ENCODE assay signal across 7 cellular contexts in genomic region chr2:235766206-235766794, GRCh38.
DNase-seq lines count a peak whose midpoint lies in the region; ATAC-seq, FAIRE-seq and TF ChIP-seq lines count a peak whose summit lies in the region.

No MANE protein-coding gene starts in this region.

- H3K36me3 ChIP-seq in H1 (ENCODE audit: control insufficient read depth in 2 of 4, insufficient read depth in 4 of 4, low read length in 3 of 4) (no peaks in the 10 kb centered on the region; a peak in 1 of 8 replicates), mesendoderm (ENCODE audit: control insufficient read depth, insufficient read depth, low read length) (no peaks in the 10 kb centered on the region)

- peak; percentile 52 for ATAC-seq in HG03108 (IDR thresholded peaks at IDR 0.05; ENCODE audit: unreplicated experiment)

- H2BK120ac ChIP-seq in H1 (replicated peaks; ENCODE audit: low read depth, low read length) (no peak overlapping the region), mesendoderm (ENCODE audit: low read depth, low read length) (no peak overlapping the region)

- no peak overlapping the region for H3K9ac ChIP-seq in H1 (replicated peaks in 1 of 4; ENCODE audit: extremely low read depth in 1 of 4, low read depth in 3 of 4, low read length in 3 of 4)
- no peak overlapping the region for H3K9ac ChIP-seq in mesendoderm (ENCODE audit: low read length)

- H4K20me1 ChIP-seq in H1 (replicated peaks in 1 of 2; ENCODE audit: control insufficient read depth in 1 of 2, insufficient read depth in 2 of 2, low read length in 2 of 2): peaks cover 0 to 5% of the 10 kb centered on the region in 2 experiments

- H3K4me3 ChIP-seq in H1 (ENCODE audit: extremely low read depth in 1 of 4, insufficient read depth in 2 of 4, low read depth in 3 of 4, low read length in 4 of 4): no peak overlapping the region
- no peak overlapping the region for H3K4me3 ChIP-seq in mesendoderm (ENCODE audit: low read length)

- H3K27ac ChIP-seq in H1 (ENCODE audit: low read depth, low read length) (no peak overlapping the region), mesendoderm (ENCODE audit: low read depth, low read length) (no peak overlapping the region)

- no peak for TF ChIP-seq POLR2A in H1 (IDR thresholded peaks at IDR 0.05; ENCODE audit: control extremely low read depth in 1 of 2, low read depth in 2 of 2, low read length in 2 of 2)

- no peak overlapping the region for H2AFZ ChIP-seq in H1 (ENCODE audit: low read length)

- POLR2A ChIA-PET in H1 (lab: Charles Lee; ENCODE audit: partially characterized antibody): no interaction called here

- peak; percentile 98 for FAIRE-seq in H1 (lab: Jason Lieb, UNC)

- no peak overlapping the region for H3K14ac ChIP-seq in H1 (ENCODE audit: insufficient read length)

- TF ChIP-seq EP300 in H1 (IDR thresholded peaks at IDR 0.05; ENCODE audit: borderline replicate concordance in 1 of 2, low read depth in 2 of 2, low read length in 2 of 2): no peak

- H3K23me2 ChIP-seq in H1 (ENCODE audit: low read depth, low read length): no peaks in the 10 kb centered on the region

- peak; percentile 79 to 84 for TF ChIP-seq RAD21 in H1 (IDR thresholded peaks at IDR 0.05 in 1 of 2, conservative IDR thresholded peaks at IDR 0.05 in 1 of 2; ENCODE audit: low read depth in 2 of 2, low read length in 2 of 2)

- H2BK15ac ChIP-seq in H1 (ENCODE audit: low read length): no peak overlapping the region
- no peak overlapping the region for H2BK15ac ChIP-seq in mesendoderm (replicated peaks; ENCODE audit: low read depth)

- H3K4ac ChIP-seq in H1 (replicated peaks; ENCODE audit: insufficient read length, low read depth, low read length): no peak overlapping the region
- H3K4ac ChIP-seq in mesendoderm (ENCODE audit: low read depth, low read length): no peak overlapping the region

- no peak overlapping the region for H2BK20ac ChIP-seq in H1 (ENCODE audit: low read length)

- 25% methylated on average over 11 of the region's 11 CpGs; no CpG with 5 or more reads in 1 of the 2 experiments for WGBS in H1 (ENCODE audit: extremely low coverage in 1 of 2, insufficient coverage in 1 of 2, insufficient read length in 1 of 2, insufficient replicate concordance in 2 of 2, low coverage in 1 of 2, low lambda C conversion rate in 2 of 2, missing lambda C conversion rate in 1 of 2), 2 experiments
- WGBS in mesendoderm (ENCODE audit: extremely low coverage, insufficient coverage, low lambda C conversion rate): no CpG with 5 or more reads among the region's 11 CpGs

- H3K18ac ChIP-seq in H1 (ENCODE audit: extremely low read depth, low read length) (no peak overlapping the region), mesendoderm (ENCODE audit: low read length) (no peak overlapping the region)

- H2AK5ac ChIP-seq in H1 (ENCODE audit: low read depth, low read length) (no peak overlapping the region), mesendoderm (ENCODE audit: low read length) (no peak overlapping the region)

- DNase-seq in NCI-H345 (lab: John Stamatoyannopoulos, UW): peak; percentile 81
- peak; percentile 25 to 53 for DNase-seq in activated CD4-positive, alpha-beta T cell treated with anti-CD3 and anti-CD28 coated beads for 4 hours
- peak in 1 of 2 experiments; percentile 73 for DNase-seq in H1 (ENCODE audit: low read depth in 1 of 2, low spot score in 2 of 2)
- peak; percentile 85 for DNase-seq in mesendoderm
- peak; percentile 14 to 22 for DNase-seq in stimulated activated CD8-positive, alpha-beta memory T cell treated with anti-CD3 and anti-CD28 coated beads, Interleukin-7, amount 100 ng/mL, for 1 hour (ENCODE audit: low read depth in 2 of 2)

- H3K56ac ChIP-seq in H1 (replicated peaks; ENCODE audit: insufficient read length, low read depth, low read length): no peak overlapping the region
- no peak overlapping the region for H3K56ac ChIP-seq in mesendoderm (ENCODE audit: low read length)

- H2BK12ac ChIP-seq in H1 (ENCODE audit: low read depth, low read length): no peak overlapping the region

- H3K27me3 ChIP-seq in H1 (replicated peaks in 1 of 4; ENCODE audit: control insufficient read depth in 3 of 4, extremely low read depth in 1 of 4, insufficient read depth in 3 of 4, low read length in 3 of 4) (no peaks in the 10 kb centered on the region), mesendoderm (ENCODE audit: insufficient read depth, low read length, poor library complexity) (no peaks in the 10 kb centered on the region)

- H4K5ac ChIP-seq in H1 (ENCODE audit: insufficient read length, low read depth, low read length) (no peak overlapping the region), mesendoderm (ENCODE audit: low read length) (no peak overlapping the region)

- H3K4me2 ChIP-seq in H1 (ENCODE audit: insufficient read depth in 1 of 2, low read depth in 2 of 2, low read length in 2 of 2): no peak overlapping the region
- no peak overlapping the region for H3K4me2 ChIP-seq in mesendoderm (ENCODE audit: low read length)

- no peaks in the 10 kb centered on the region for H3K79me1 ChIP-seq in H1 (ENCODE audit: low read depth, low read length)
- no peaks in the 10 kb centered on the region for H3K79me1 ChIP-seq in mesendoderm (ENCODE audit: low read length)

- H3K23ac ChIP-seq in H1 (ENCODE audit: insufficient read length) (no peak overlapping the region), mesendoderm (ENCODE audit: low read length) (no peak overlapping the region)

- H3K4me1 ChIP-seq in H1 (replicated peaks in 1 of 4; ENCODE audit: control insufficient read depth in 3 of 4, insufficient read depth in 4 of 4, low read length in 3 of 4): no peaks in the 10 kb centered on the region
- H3K4me1 ChIP-seq in mesendoderm (ENCODE audit: control insufficient read depth, low read depth, low read length): no peaks in the 10 kb centered on the region

- H4K8ac ChIP-seq in H1 (ENCODE audit: extremely low read depth, insufficient read depth, low read length): no peak overlapping the region
- no peak overlapping the region for H4K8ac ChIP-seq in mesendoderm (ENCODE audit: low read depth, low read length)

- H3K9me3 ChIP-seq in H1 (ENCODE audit: insufficient read depth in 2 of 2, low read depth in 1 of 2, low read length in 1 of 2): no peaks in the 10 kb centered on the region

- H2BK5ac ChIP-seq in H1 (ENCODE audit: low read depth, low read length) (no peak overlapping the region), mesendoderm (ENCODE audit: low read length) (no peak overlapping the region)

- TF ChIP-seq CTCF in GM12801 (IDR thresholded peaks at IDR 0.05; ENCODE audit: extremely low read depth, insufficient read length): peak; percentile 15
- peak; percentile 14 to 88 (median 69) for TF ChIP-seq CTCF in H1 (IDR thresholded peaks at IDR 0.05; ENCODE audit: control extremely low read depth in 1 of 3, insufficient read depth in 1 of 3, low read depth in 1 of 3, low read length in 3 of 3)

- H4K91ac ChIP-seq in H1 (replicated peaks; ENCODE audit: insufficient read length, low read length): no peak overlapping the region

- H3K79me2 ChIP-seq in H1 (ENCODE audit: control insufficient read depth in 1 of 2, insufficient read depth in 2 of 2, low read length in 2 of 2) (no peaks in the 10 kb centered on the region), mesendoderm (ENCODE audit: control insufficient read depth, insufficient read depth, low read length) (no peaks in the 10 kb centered on the region)

- CTCF ChIA-PET in H1 (lab: Charles Lee; ENCODE audit: partially characterized antibody): interaction anchor here (0.5 to 4.4 kb wide), 30 partner anchors 10 to 635 kb away, joined by 3 to 44 read pairs (median 3); no protein-coding TSS in a partner anchor

TF ChIP-seq in H1, 55 proteins besides CTCF, POLR2A, EP300 and RAD21 (continues in another document):
- no peak for TF ChIP-seq KDM5A (IDR thresholded peaks at IDR 0.05; ENCODE audit: low read length)
- no peak for TF ChIP-seq TAF7 (optimal IDR thresholded peaks at IDR 0.05; ENCODE audit: borderline replicate concordance, low read depth, low read length)
- TF ChIP-seq EZH2 (IDR thresholded peaks at IDR 0.05; ENCODE audit: low read depth, low read length, severe bottlenecking): no peak
- no peak for TF ChIP-seq RXRA (IDR thresholded peaks at IDR 0.05; ENCODE audit: insufficient read depth, low read depth, low read length)
- no peak for TF ChIP-seq ASH2L (IDR thresholded peaks at IDR 0.05; ENCODE audit: low read length)
